In genomic region chr10:72016608-72017310, GRCh38 we compare ENCODE assay signal across 14 cellular contexts. TPM values are rescaled to one million over a fixed set of nuclear protein-coding genes. Genes with fewer than 3 reads are reported as not detected.
DNase-seq lines count a peak whose midpoint lies in the region; ATAC-seq and TF ChIP-seq lines count a peak whose summit lies in the region.
"Had no signal": no experiment of that assay in that cellular context is flagged by ENCODE, and none has a peak within 500 bp of the region (broad histone marks: within the 10 kb centered on the region; RNA-seq: fewer than 3 reads in every experiment).

No MANE protein-coding gene starts in this region.

- H3K4me3 ChIP-seq in gastroesophageal sphincter, result no peak overlapping the region
- H3K4me3 ChIP-seq in neuronal stem cell (ENCODE audit: low read length in 2 of 2), result no peak overlapping the region
- H3K4me3 ChIP-seq in neural progenitor cell, result no peak overlapping the region

- H3K36me3 ChIP-seq in gastroesophageal sphincter, result peaks cover 0 to 2% of the 10 kb centered on the region in 2 donors
- H3K36me3 ChIP-seq in neuronal stem cell (replicated peaks in 1 of 2; ENCODE audit: control insufficient read depth in 2 of 2, insufficient read depth in 2 of 2, low read length in 2 of 2), result peaks cover 0 to under 1% of the 10 kb centered on the region in 2 donors
- H3K36me3 ChIP-seq in neural progenitor cell, result no peaks in the 10 kb centered on the region

- no peak overlapping the region for H2BK5ac ChIP-seq in neuronal stem cell (ENCODE audit: low read length)

- H3K27me3 ChIP-seq in gastroesophageal sphincter (no peaks in the 10 kb centered on the region), neuronal stem cell (ENCODE audit: control insufficient read depth in 3 of 3, insufficient read depth in 3 of 3, low read depth in 1 of 3, low read length in 3 of 3) (no peaks in the 10 kb centered on the region), neural progenitor cell (no peaks in the 10 kb centered on the region)

- TF ChIP-seq EP300 in gastroesophageal sphincter (IDR thresholded peaks at IDR 0.05), result no peak

- H4K8ac ChIP-seq in neuronal stem cell (ENCODE audit: low read depth, low read length), result no peak overlapping the region

- 72 to 100% methylated on average over 1 to 7 of the region's 14 CpGs for WGBS in gastroesophageal sphincter (ENCODE audit: low coverage in 1 of 2), 2 donors
- WGBS in neuronal stem cell (ENCODE audit: extremely low coverage in 2 of 2, insufficient read length in 2 of 2, insufficient replicate concordance in 1 of 2), 2 donors, result no CpG with 5 or more reads among the region's 14 CpGs

- peak overlapping the region; percentile 68 for H2AK5ac ChIP-seq in neuronal stem cell (ENCODE audit: low read depth, low read length)

- intact Hi-C loops in Right ventricle myocardium inferior (cut with DNase I) (loop anchor here (2.0 kb wide), 1 partner anchor 18 kb away; no protein-coding TSS in a partner anchor), cardiac septum (cut with DNase I) (loop anchor here (5.0 kb wide), 1 partner anchor 39 kb away; no protein-coding TSS in a partner anchor)

- peak overlapping the region; percentile 66 for H3K18ac ChIP-seq in neuronal stem cell (ENCODE audit: low read length)

- peaks cover 0 to 73% (median 0%) of the 10 kb centered on the region in 3 donors for H3K4me1 ChIP-seq in gastroesophageal sphincter
- H3K4me1 ChIP-seq in neuronal stem cell (ENCODE audit: control insufficient read depth in 2 of 2, insufficient read depth in 1 of 2, low read depth in 1 of 2, low read length in 2 of 2), result peaks cover 0 to 10% of the 10 kb centered on the region in 2 donors
- H3K4me1 ChIP-seq in neural progenitor cell, result peaks cover 21% of the 10 kb centered on the region

- H3K27ac Mint-ChIP-seq in immature natural killer cell (no peak overlapping the region), neural progenitor cell (no peak overlapping the region)
- H3K27ac Mint-ChIP-seq: T-helper 2 cell treated with Interferon-gamma antibody and Interleukin-4, amounts not matched to agents 5 μg/mL and 100 μg/mL, for 36 hours had no signal

- H3K23ac ChIP-seq in neuronal stem cell (ENCODE audit: low read depth, low read length, poor library complexity), result no peak overlapping the region

- H3K4ac ChIP-seq in neuronal stem cell (ENCODE audit: low read length), result no peak overlapping the region

- ATAC-seq in Right ventricle myocardium inferior, result peak; percentile 69
- ATAC-seq in gastroesophageal sphincter, result peak; percentile 21

- peaks cover 0 to 4% of the 10 kb centered on the region in 2 donors for H3K4me1 Mint-ChIP-seq in immature natural killer cell
- H3K4me1 Mint-ChIP-seq in neural progenitor cell, result peaks cover 32% of the 10 kb centered on the region

- H2BK12ac ChIP-seq in neuronal stem cell (ENCODE audit: low read length), result no peak overlapping the region

- no peaks in the 10 kb centered on the region for H3K9me3 Mint-ChIP-seq in immature natural killer cell
- no peaks in the 10 kb centered on the region for H3K9me3 Mint-ChIP-seq in neural progenitor cell
- H3K9me3 Mint-ChIP-seq: T-helper 2 cell treated with Interferon-gamma antibody and Interleukin-4, amounts not matched to agents 5 μg/mL and 100 μg/mL, for 36 hours had no signal

- TF ChIP-seq POLR2A in gastroesophageal sphincter (IDR thresholded peaks at IDR 0.05), result no peak

- no peaks in the 10 kb centered on the region for H3F3A ChIP-seq in neural progenitor cell (ENCODE audit: low read depth)

- H2AFZ ChIP-seq in neuronal stem cell (ENCODE audit: low read length) (no peak overlapping the region), neural progenitor cell (replicated peaks) (no peak overlapping the region)

- no peaks in the 10 kb centered on the region for H3K79me1 ChIP-seq in neuronal stem cell (ENCODE audit: low read depth, low read length)

- H3K27me3 Mint-ChIP-seq in immature natural killer cell (ENCODE audit: low read depth in 3 of 3) (peaks cover 0 to 2% (median 0%) of the 10 kb centered on the region in 3 donors), neural progenitor cell (ENCODE audit: insufficient read depth, low read depth) (peaks cover 7% of the 10 kb centered on the region)

- H3K9ac ChIP-seq in neuronal stem cell (ENCODE audit: low read depth, low read length, poor library complexity) (no peak overlapping the region), neural progenitor cell (no peak overlapping the region)

- no peak overlapping the region for H2BK120ac ChIP-seq in neuronal stem cell (ENCODE audit: low read depth, low read length)

- H3K27ac ChIP-seq in gastroesophageal sphincter, result peak overlapping the region in 3 of 4 donors; percentile 22 to 44 (median 28)
- H3K27ac ChIP-seq in neuronal stem cell (replicated peaks; ENCODE audit: low read length), result no peak overlapping the region
- no peak overlapping the region for H3K27ac ChIP-seq in neural progenitor cell

- no peak overlapping the region for H4K91ac ChIP-seq in neuronal stem cell (ENCODE audit: low read depth, low read length, poor library complexity)

- H3K9me3 ChIP-seq in gastroesophageal sphincter (no peaks in the 10 kb centered on the region), neuronal stem cell (replicated peaks in 1 of 2; ENCODE audit: control insufficient read depth in 2 of 2, insufficient read depth in 1 of 2, low read depth in 1 of 2, low read length in 2 of 2) (no peaks in the 10 kb centered on the region), neural progenitor cell (ENCODE audit: low read depth) (no peaks in the 10 kb centered on the region)

- H4K20me1 ChIP-seq in neural progenitor cell (ENCODE audit: low read depth), result no peaks in the 10 kb centered on the region

- peak overlapping the region; percentile 54 for H2BK15ac ChIP-seq in neuronal stem cell (ENCODE audit: low read length)

- no peak for TF ChIP-seq CTCF in gastroesophageal sphincter (IDR thresholded peaks at IDR 0.05)
- no peak for TF ChIP-seq CTCF in neural progenitor cell (IDR thresholded peaks at IDR 0.05)

- no peak overlapping the region for H3K4me2 ChIP-seq in neuronal stem cell (ENCODE audit: insufficient read depth, low read length, poor library complexity, severe bottlenecking)
- H3K4me2 ChIP-seq in neural progenitor cell, result no peak overlapping the region

- H3K4me3 Mint-ChIP-seq in immature natural killer cell (no peak overlapping the region), neural progenitor cell (no peak overlapping the region)
- H3K4me3 Mint-ChIP-seq: T-helper 2 cell treated with Interferon-gamma antibody and Interleukin-4, amounts not matched to agents 5 μg/mL and 100 μg/mL, for 36 hours had no signal

- DNase-seq in Right ventricle myocardium inferior (ENCODE audit: missing footprints) (peak; percentile 69), cardiac septum (ENCODE audit: low spot score) (no peak), neuronal stem cell (ENCODE audit: low spot score) (no peak), mesenteric fat pad (ENCODE audit: low spot score) (no peak), islet precursor cell (no peak), immature natural killer cell (no peak), neural progenitor cell (ENCODE audit: low spot score) (no peak)
- DNase-seq: COR-L47; KG1; NCI-H1436 treated with DMSO at 0.1 percent for 48 hours; NCI-H526 treated with DMSO at 0.1 percent for 48 hours; stimulated activated naive CD4-positive, alpha-beta T cell had no signal

- H3K36me3 Mint-ChIP-seq in immature natural killer cell (no peaks in the 10 kb centered on the region), neural progenitor cell (no peaks in the 10 kb centered on the region)

- no peaks in the 10 kb centered on the region for H3K79me2 ChIP-seq in neural progenitor cell (ENCODE audit: low read depth)

- H3K14ac ChIP-seq in neuronal stem cell (ENCODE audit: low read length), result no peak overlapping the region

RNA-seq across cellular contexts. Expression of gene CHST3, which starts 52.6 kb away (rescaled TPM):
- total RNA-seq in Right ventricle myocardium inferior, result 18.1 TPM
- 24.4 TPM for total RNA-seq in cardiac septum
- total RNA-seq in gastroesophageal sphincter, result 10 to 100 TPM; 31.8 to 48.0 (median 37.3) TPM
- 6.5 TPM for polyA plus RNA-seq in neuronal stem cell (2013, experiment 1 of 2)
- polyA plus RNA-seq in neuronal stem cell (2013, experiment 2 of 2), result 6.3 TPM
- total RNA-seq in mesenteric fat pad, result 80.3 TPM
- not detected for polyA plus RNA-seq in immature natural killer cell
- 9.1 and 11.9 TPM in 2 replicates for total RNA-seq in neural progenitor cell (ENCODE audit: low replicate concordance)

Comparison
In these comparisons a context has a peak if more than half of its experiments do, and no peak if none do; other contexts are left out.
1. H3K27ac ChIP-seq: peak in gastroesophageal sphincter (3 of 4); none in neuronal stem cell (single experiment) and neural progenitor cell (single experiment).